ENCODE assay signal across 8 cellular contexts in genomic region chr18:58257461-58257860, GRCh38.
DNase-seq lines count a peak whose midpoint lies in the region; ATAC-seq, FAIRE-seq and TF ChIP-seq lines count a peak whose summit lies in the region.
"Had no signal": no experiment of that assay in that cellular context is flagged by ENCODE, and none has a peak within 500 bp of the region (broad histone marks: within the 10 kb centered on the region; RNA-seq: fewer than 3 reads in every experiment).

No MANE protein-coding gene starts in this region.

- no peaks in the 10 kb centered on the region for H3K36me3 ChIP-seq in fibroblast of lung (ENCODE audit: control insufficient read depth, insufficient read depth, low read length)
- no peaks in the 10 kb centered on the region for H3K36me3 ChIP-seq in gastrocnemius medialis

- WGBS in lower leg skin, 2 donors, result 74 to 80% methylated on average over 9 of the region's 9 CpGs

- H3K4me3 ChIP-seq in fibroblast of lung (replicated peaks in 1 of 4; ENCODE audit: control extremely low read depth in 1 of 4, insufficient read depth in 1 of 4, low read depth in 3 of 4, low read length in 4 of 4) (no peak overlapping the region), gastrocnemius medialis (peak overlapping the region; percentile 62 to 76 (median 68)), lower leg skin (ENCODE audit: low read depth, poor library complexity, severe bottlenecking) (no peak overlapping the region)

- DNase-seq in GM18507 (ENCODE audit: extremely low spot score, insufficient read length, low read depth) (no peak), OCI-M1 (lab: John Stamatoyannopoulos, UW) (peak; percentile 75), fibroblast of lung (ENCODE audit: low read depth in 2 of 2) (peak; percentile 47 to 67), gastrocnemius medialis (peak; percentile 58 to 67), lower leg skin (ENCODE audit: low spot score in 2 of 2) (no peak)
- DNase-seq: mammary epithelial cell had no signal

- peak; percentile 61 for FAIRE-seq in GM18507 (lab: Jason Lieb, UNC)

- no peak overlapping the region for H3K9ac ChIP-seq in fibroblast of lung (ENCODE audit: insufficient read depth, low read length)

- H3K9me3 ChIP-seq in fibroblast of lung (ENCODE audit: control insufficient read depth, insufficient read depth, low read depth, low read length), result no peaks in the 10 kb centered on the region
- H3K9me3 ChIP-seq in gastrocnemius medialis, result no peaks in the 10 kb centered on the region

- no peaks in the 10 kb centered on the region for H3K4me1 ChIP-seq in fibroblast of lung (ENCODE audit: control insufficient read depth, extremely low read depth, insufficient read depth, low read length)
- H3K4me1 ChIP-seq in gastrocnemius medialis, result peaks cover 32 to 42% of the 10 kb centered on the region in 2 donors

- ATAC-seq in gastrocnemius medialis, result peak; percentile 40 to 49
- ATAC-seq in GM21381 (IDR thresholded peaks at IDR 0.05; ENCODE audit: unreplicated experiment), result no peak
- no peak for ATAC-seq in HG02678 (IDR thresholded peaks at IDR 0.05; ENCODE audit: unreplicated experiment)

- in situ Hi-C loops in gastrocnemius medialis (cut with MboI; ENCODE audit: low sequenced_read_pairs in 4 of 4), result loop anchor here in 1 of 4 donors (10.0 kb wide), 1 partner anchor 67 kb away; no protein-coding TSS in a partner anchor

- TF ChIP-seq CTCF in fibroblast of lung (conservative IDR thresholded peaks at IDR 0.05 in 1 of 2, IDR thresholded peaks at IDR 0.05 in 1 of 2; ENCODE audit: low read depth in 1 of 2, low read length in 2 of 2) (no peak), gastrocnemius medialis (IDR thresholded peaks at IDR 0.05 in 4 of 5, conservative IDR thresholded peaks at IDR 0.05 in 1 of 5) (no peak), lower leg skin (IDR thresholded peaks at IDR 0.05) (no peak)

- no peaks in the 10 kb centered on the region for H4K20me1 ChIP-seq in fibroblast of lung (ENCODE audit: control insufficient read depth, extremely low read depth, insufficient read depth, low read length)

- intact Hi-C loops in gastrocnemius medialis (cut with DNase I; ENCODE audit: low total_unique reads) (loop anchor here (5.0 to 10.0 kb wide), 2 partner anchors 130 to 377 kb away; no protein-coding TSS in a partner anchor), lower leg skin (cut with DNase I; ENCODE audit: low total_unique reads) (no loop called here)

- H2AFZ ChIP-seq in fibroblast of lung (ENCODE audit: low read length), result no peak overlapping the region

- peak; percentile 39 to 76 for TF ChIP-seq POLR2A in gastrocnemius medialis (IDR thresholded peaks at IDR 0.05)
- no peak for TF ChIP-seq POLR2A in lower leg skin (IDR thresholded peaks at IDR 0.05)

- no peak overlapping the region for H3K27ac ChIP-seq in fibroblast of lung (ENCODE audit: insufficient read depth, low read length)
- peak overlapping the region; percentile 91 to 97 (median 93) for H3K27ac ChIP-seq in gastrocnemius medialis

- H3K79me2 ChIP-seq in fibroblast of lung (ENCODE audit: control insufficient read depth, insufficient read depth, low read length), result no peaks in the 10 kb centered on the region

- H3K27me3 ChIP-seq in fibroblast of lung (ENCODE audit: control insufficient read depth, insufficient read depth, low read length) (no peaks in the 10 kb centered on the region), gastrocnemius medialis (no peaks in the 10 kb centered on the region)

- H3K4me2 ChIP-seq in fibroblast of lung (ENCODE audit: extremely low read depth, insufficient read depth, low read length), result no peak overlapping the region

Comparison
In these comparisons a context has a peak if more than half of its experiments do, and no peak if none do; other contexts are left out.
1. DNase-seq: peak in OCI-M1 (single experiment), fibroblast of lung (2 of 2) and gastrocnemius medialis (2 of 2); none in GM18507 (single experiment) and lower leg skin (0 of 2).
2. H3K4me3 ChIP-seq: peak in gastrocnemius medialis (4 of 4); none in fibroblast of lung (0 of 4) and lower leg skin (single experiment).
3. ATAC-seq: peak in gastrocnemius medialis (2 of 2); none in GM21381 (single experiment) and HG02678 (single experiment).
4. POLR2A ChIP-seq: peak in gastrocnemius medialis (2 of 2); none in lower leg skin (0 of 2).